In the genomic region with DNA sequence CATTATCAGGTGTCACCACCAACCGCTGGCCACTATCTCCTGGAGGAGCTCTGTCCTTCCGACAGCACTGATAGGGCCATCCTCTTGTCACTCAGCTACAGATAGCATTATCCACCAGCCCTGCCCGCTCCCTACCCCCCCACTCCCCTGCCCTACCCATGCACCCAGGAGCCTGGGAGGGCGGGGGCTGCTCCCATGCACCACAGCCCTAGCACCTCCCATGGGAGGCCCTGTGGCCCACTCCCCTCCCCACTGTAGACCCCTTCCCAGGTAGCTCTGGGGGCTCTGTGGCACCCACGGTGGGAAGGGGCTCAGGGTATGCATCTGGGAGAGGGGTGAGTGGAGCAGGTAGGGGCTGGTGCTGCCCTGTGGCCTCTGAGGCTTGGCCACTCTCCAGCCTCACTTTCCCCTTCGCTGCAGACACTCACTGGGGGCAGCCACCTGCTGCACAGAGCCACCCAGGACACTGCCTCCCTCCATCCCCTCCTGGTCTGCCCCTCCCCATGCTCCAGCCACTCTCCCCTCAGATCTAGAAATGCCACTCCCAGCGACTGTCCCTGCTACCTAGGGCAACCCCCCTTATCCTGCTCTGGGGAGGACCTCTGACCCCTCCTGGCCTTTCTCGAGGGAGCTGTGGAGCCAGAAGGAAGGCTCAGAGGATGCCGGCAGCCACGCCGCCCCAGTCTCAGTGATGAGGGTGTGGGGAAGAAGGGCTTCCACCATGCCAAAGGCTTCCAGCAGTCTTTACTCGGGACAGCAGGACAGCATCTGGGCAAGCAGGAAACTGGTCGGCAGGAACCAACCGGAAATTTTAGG, we compare ENCODE assay signal across 12 cellular contexts. TPM values are rescaled to one million over a fixed set of nuclear protein-coding genes. Genes with fewer than 3 reads are reported as not detected.
DNase-seq lines count a peak whose midpoint lies in the region; ATAC-seq, FAIRE-seq and TF ChIP-seq lines count a peak whose summit lies in the region.
"Had no signal": no experiment of that assay in that cellular context is flagged by ENCODE, and none has a peak within 500 bp of the region (broad histone marks: within the 10 kb centered on the region; RNA-seq: fewer than 3 reads in every experiment).

No MANE protein-coding gene starts in this region.

- TF ChIP-seq CTCF in kidney (IDR thresholded peaks at IDR 0.05; ENCODE audit: borderline replicate concordance, extremely low read depth, insufficient read depth) = no peak

- no peak overlapping the region for H3K27ac Mint-ChIP-seq in activated naive CD4-positive, alpha-beta T cell treated with anti-CD3 and anti-CD28 coated beads, Interleukin-2, amount 10 ng/mL, durations not matched to agents 7 days and 5 days
- H3K27ac Mint-ChIP-seq in activated CD8-positive, alpha-beta T cell treated with anti-CD3 and anti-CD28 coated beads, Interleukin-2, amount 10 ng/mL, durations not matched to agents 7 days and 5 days = no peak overlapping the region

- DNase-seq in activated naive CD4-positive, alpha-beta T cell treated with anti-CD3 and anti-CD28 coated beads, Interleukin-2, amount 10 ng/mL, durations not matched to agents 7 days and 5 days = peak; percentile 19
- no peak for DNase-seq in activated naive CD4-positive, alpha-beta T cell (lab: John Stamatoyannopoulos, UW)
- peak; percentile 14 for DNase-seq in activated CD8-positive, alpha-beta T cell treated with anti-CD3 and anti-CD28 coated beads, Interleukin-2, amount 10 ng/mL, durations not matched to agents 7 days and 5 days
- peak; percentile 70 for DNase-seq in kidney
- DNase-seq in stimulated activated CD8-positive, alpha-beta memory T cell treated with anti-CD3 and anti-CD28 coated beads, Interleukin-4, amount 100 ng/mL, for 48 hours = peak; percentile 17
- no peak for DNase-seq in stimulated activated CD4-positive, alpha-beta T cell treated with anti-CD3 and anti-CD28 coated beads, Interleukin-4, amount 100 ng/mL, for 4 hours
- no peak for DNase-seq in LoVo (ENCODE audit: low spot score)
- no peak for DNase-seq in NAMALWA (ENCODE audit: low spot score)
- DNase-seq: amniotic stem cell, dermis blood vessel endothelial cell, NCI-H187 treated with DMSO at 0.1 percent for 48 hours had no signal

- no peak for FAIRE-seq in kidney (lab: Jason Lieb, UNC)

- CTCF ChIA-PET in activated naive CD4-positive, alpha-beta T cell treated with anti-CD3 and anti-CD28 coated beads, Interleukin-2, amount 10 ng/mL, durations not matched to agents 7 days and 5 days (lab: Charles Lee) = no interaction called here
- CTCF ChIA-PET in activated CD8-positive, alpha-beta T cell treated with anti-CD3 and anti-CD28 coated beads, Interleukin-2, amount 10 ng/mL, durations not matched to agents 7 days and 5 days (lab: Charles Lee) = no interaction called here

- intact Hi-C loops in kidney (cut with DNase I) = no loop called here

- H3K9me3 ChIP-seq in kidney (ENCODE audit: control insufficient read depth in 1 of 2, low read length in 2 of 2) = no peaks in the 10 kb centered on the region

- peaks cover 4% of the 10 kb centered on the region for H3K27me3 Mint-ChIP-seq in activated naive CD4-positive, alpha-beta T cell treated with anti-CD3 and anti-CD28 coated beads, Interleukin-2, amount 10 ng/mL, durations not matched to agents 7 days and 5 days
- no peaks in the 10 kb centered on the region for H3K27me3 Mint-ChIP-seq in activated CD8-positive, alpha-beta T cell treated with anti-CD3 and anti-CD28 coated beads, Interleukin-2, amount 10 ng/mL, durations not matched to agents 7 days and 5 days (ENCODE audit: low read depth)

- POLR2A ChIA-PET in activated CD8-positive, alpha-beta T cell treated with anti-CD3 and anti-CD28 coated beads, Interleukin-2, amount 10 ng/mL, durations not matched to agents 7 days and 5 days (lab: Charles Lee) = no interaction called here

- H3K4me1 ChIP-seq in kidney (ENCODE audit: control insufficient read depth in 1 of 2, insufficient read depth in 1 of 2, low read depth in 1 of 2, low read length in 2 of 2) = peaks cover 0 to 2% of the 10 kb centered on the region in 2 donors

- ATAC-seq in activated CD8-positive, alpha-beta T cell treated with anti-CD3 and anti-CD28 coated beads, Interleukin-2, amount 10 ng/mL, durations not matched to agents 7 days and 5 days = no peak

- H3K9ac ChIP-seq in kidney (ENCODE audit: low read length in 2 of 2) = no peak overlapping the region

- no peaks in the 10 kb centered on the region for H3K36me3 ChIP-seq in kidney (ENCODE audit: control insufficient read depth in 1 of 2, insufficient read depth in 2 of 2, low read length in 2 of 2)

- H3K4me3 Mint-ChIP-seq in activated naive CD4-positive, alpha-beta T cell treated with anti-CD3 and anti-CD28 coated beads, Interleukin-2, amount 10 ng/mL, durations not matched to agents 7 days and 5 days = no peak overlapping the region
- no peak overlapping the region for H3K4me3 Mint-ChIP-seq in activated CD8-positive, alpha-beta T cell treated with anti-CD3 and anti-CD28 coated beads, Interleukin-2, amount 10 ng/mL, durations not matched to agents 7 days and 5 days
- H3K4me3 Mint-ChIP-seq: neural crest cell had no signal

- H3K4me3 ChIP-seq in kidney (ENCODE audit: low read length in 2 of 2) = no peak overlapping the region

- peaks cover 31% of the 10 kb centered on the region for H3K4me1 Mint-ChIP-seq in activated naive CD4-positive, alpha-beta T cell treated with anti-CD3 and anti-CD28 coated beads, Interleukin-2, amount 10 ng/mL, durations not matched to agents 7 days and 5 days
- H3K4me1 Mint-ChIP-seq in activated CD8-positive, alpha-beta T cell treated with anti-CD3 and anti-CD28 coated beads, Interleukin-2, amount 10 ng/mL, durations not matched to agents 7 days and 5 days (ENCODE audit: low read depth) = peaks cover 11% of the 10 kb centered on the region

- no peaks in the 10 kb centered on the region for H3K9me3 Mint-ChIP-seq in activated naive CD4-positive, alpha-beta T cell treated with anti-CD3 and anti-CD28 coated beads, Interleukin-2, amount 10 ng/mL, durations not matched to agents 7 days and 5 days
- no peaks in the 10 kb centered on the region for H3K9me3 Mint-ChIP-seq in activated CD8-positive, alpha-beta T cell treated with anti-CD3 and anti-CD28 coated beads, Interleukin-2, amount 10 ng/mL, durations not matched to agents 7 days and 5 days (ENCODE audit: insufficient read depth)
- H3K9me3 Mint-ChIP-seq: neural crest cell had no signal

- H3K27ac ChIP-seq in kidney (ENCODE audit: low read depth in 2 of 2, low read length in 2 of 2) = no peak overlapping the region

- H3K36me3 Mint-ChIP-seq in activated naive CD4-positive, alpha-beta T cell treated with anti-CD3 and anti-CD28 coated beads, Interleukin-2, amount 10 ng/mL, durations not matched to agents 7 days and 5 days = no peaks in the 10 kb centered on the region
- H3K36me3 Mint-ChIP-seq in activated CD8-positive, alpha-beta T cell treated with anti-CD3 and anti-CD28 coated beads, Interleukin-2, amount 10 ng/mL, durations not matched to agents 7 days and 5 days (ENCODE audit: low read depth) = no peaks in the 10 kb centered on the region

RNA-seq across cellular contexts. Expression of gene WNT9A, which starts 58.5 kb away (rescaled TPM):
- total RNA-seq in activated CD8-positive, alpha-beta T cell treated with anti-CD3 and anti-CD28 coated beads, Interleukin-2, amount 10 ng/mL, durations not matched to agents 7 days and 5 days = not detected
- total RNA-seq in kidney = 3.1 TPM
- 0.58 TPM for polyA plus RNA-seq in kidney (ENCODE audit: insufficient read depth, low read depth, low replicate concordance)

Comparison
In these comparisons a context has a peak if more than half of its experiments do, and no peak if none do; other contexts are left out.
1. DNase-seq: peak in activated naive CD4-positive, alpha-beta T cell treated with anti-CD3 and anti-CD28 coated beads, Interleukin-2, amount 10 ng/mL, durations not matched to agents 7 days and 5 days (single experiment), activated CD8-positive, alpha-beta T cell treated with anti-CD3 and anti-CD28 coated beads, Interleukin-2, amount 10 ng/mL, durations not matched to agents 7 days and 5 days (single experiment), kidney (single experiment) and stimulated activated CD8-positive, alpha-beta memory T cell treated with anti-CD3 and anti-CD28 coated beads, Interleukin-4, amount 100 ng/mL, for 48 hours (single experiment); none in activated naive CD4-positive, alpha-beta T cell (0 of 4), stimulated activated CD4-positive, alpha-beta T cell treated with anti-CD3 and anti-CD28 coated beads, Interleukin-4, amount 100 ng/mL, for 4 hours (0 of 2), LoVo (single experiment) and NAMALWA (single experiment).